In the genomic region with DNA sequence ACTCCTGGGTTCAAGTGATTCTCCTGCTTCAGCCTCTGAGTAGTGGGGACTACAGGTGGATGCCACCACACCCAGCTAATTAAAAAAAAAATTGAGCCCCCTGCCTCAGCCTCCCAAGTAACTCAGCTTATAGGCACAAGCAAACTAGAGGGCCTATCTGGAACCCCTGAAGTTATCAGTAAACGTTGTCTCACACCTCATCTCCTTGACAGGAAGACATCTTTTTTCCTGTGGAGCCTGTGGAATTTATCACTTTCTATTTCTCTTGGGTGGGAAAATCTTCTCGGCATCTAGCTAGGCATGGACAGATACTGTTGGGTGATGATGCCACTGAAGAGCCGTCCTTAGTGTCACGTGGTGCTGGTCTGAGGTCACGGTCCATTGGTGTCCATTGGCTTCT, we compare ENCODE assay signal across 25 cellular contexts.
"Had no signal": no experiment of that assay in that cellular context is flagged by ENCODE, and none has a peak within 500 bp of the region (broad histone marks: within the 10 kb centered on the region; RNA-seq: fewer than 3 reads in every experiment).

No MANE protein-coding gene starts in this region.

- H3K27ac ChIP-seq: colonic mucosa, foreskin keratinocyte, gastroesophageal sphincter, heart left ventricle, hepatocyte, right atrium auricular region, sigmoid colon, thoracic aorta, transverse colon, upper lobe of right lung, uterus had no signal

- H3K4me3 ChIP-seq: colonic mucosa, esophagus muscularis mucosa, gastroesophageal sphincter, heart left ventricle, hepatocyte, lung, prostate gland, right atrium auricular region, sigmoid colon, thoracic aorta, transverse colon, upper lobe of right lung, uterus had no signal

- H3K36me3 ChIP-seq: colonic mucosa, esophagus muscularis mucosa, gastroesophageal sphincter, prostate gland, right atrium auricular region, sigmoid colon, upper lobe of right lung, uterus had no signal

- H3K4me1 ChIP-seq: colonic mucosa, uterus had no signal

- H3K36me3 Mint-ChIP-seq: naive thymus-derived CD8-positive, alpha-beta T cell; stimulated activated naive B cell treated with anti-CD40 and anti-IgM and Interleukin-4, amounts not matched to agents 10 μg/mL and 1 μg/mL and 100 μg/mL, for 72 hours had no signal

- H3K9me3 ChIP-seq: colonic mucosa, esophagus muscularis mucosa, gastroesophageal sphincter, heart left ventricle, prostate gland, right atrium auricular region, sigmoid colon, thoracic aorta, transverse colon, upper lobe of right lung, uterus had no signal

- H2AFZ ChIP-seq: hepatocyte had no signal

- H3K9me3 Mint-ChIP-seq: dendritic cell treated with granulocyte-macrophage colony-stimulating factor and Interleukin-4, amounts not matched to agents 40 ng/mL and 50 ng/mL, for 4 days; naive thymus-derived CD8-positive, alpha-beta T cell; stimulated activated naive B cell treated with anti-CD40 and anti-IgM and Interleukin-4, amounts not matched to agents 10 μg/mL and 1 μg/mL and 100 μg/mL, for 72 hours; stimulated activated naive CD8-positive, alpha-beta T cell treated with anti-CD3 and anti-CD28 coated beads, Interleukin-15, Interleukin-2, amounts not matched to agents 100 ng/mL and 50 ng/mL, for 24 hours had no signal

- ATAC-seq: foreskin keratinocyte; gastroesophageal sphincter; heart left ventricle; left lobe of liver; naive thymus-derived CD8-positive, alpha-beta T cell; stimulated activated naive B cell treated with anti-CD40 and anti-IgM and Interleukin-4, amounts not matched to agents 10 μg/mL and 1 μg/mL and 100 μg/mL, for 72 hours had no signal

- DNase-seq: colonic mucosa; effector CD8-positive, alpha-beta T cell; foreskin keratinocyte; heart left ventricle; kidney; mesenchymal stem cell; naive thymus-derived CD8-positive, alpha-beta T cell; nephron progenitor cell; nucleus accumbens; sigmoid colon; stimulated activated CD4-positive, alpha-beta T cell treated with anti-CD3 and anti-CD28 coated beads, Interleukin-2, amount 100 ng/mL, for 48 hours; stimulated activated naive B cell treated with anti-CD40 and anti-IgM and Interleukin-4, amounts not matched to agents 10 μg/mL and 1 μg/mL and 100 μg/mL, for 72 hours; transverse colon; upper lobe of right lung; uterus had no signal

- H3K4me2 ChIP-seq: hepatocyte had no signal

- H3K27me3 ChIP-seq: colonic mucosa, esophagus muscularis mucosa, foreskin keratinocyte, gastroesophageal sphincter, heart left ventricle, hepatocyte, right atrium auricular region, sigmoid colon, transverse colon, upper lobe of right lung, uterus had no signal

- H3K4me3 Mint-ChIP-seq: dendritic cell treated with granulocyte-macrophage colony-stimulating factor and Interleukin-4, amounts not matched to agents 40 ng/mL and 50 ng/mL, for 4 days; naive thymus-derived CD8-positive, alpha-beta T cell; stimulated activated naive B cell treated with anti-CD40 and anti-IgM and Interleukin-4, amounts not matched to agents 10 μg/mL and 1 μg/mL and 100 μg/mL, for 72 hours; stimulated activated naive CD8-positive, alpha-beta T cell treated with anti-CD3 and anti-CD28 coated beads, Interleukin-15, Interleukin-2, amounts not matched to agents 100 ng/mL and 50 ng/mL, for 24 hours had no signal

- H3K27ac Mint-ChIP-seq: dendritic cell treated with granulocyte-macrophage colony-stimulating factor and Interleukin-4, amounts not matched to agents 40 ng/mL and 50 ng/mL, for 4 days; naive thymus-derived CD8-positive, alpha-beta T cell; stimulated activated naive B cell treated with anti-CD40 and anti-IgM and Interleukin-4, amounts not matched to agents 10 μg/mL and 1 μg/mL and 100 μg/mL, for 72 hours; stimulated activated naive CD8-positive, alpha-beta T cell treated with anti-CD3 and anti-CD28 coated beads, Interleukin-15, Interleukin-2, amounts not matched to agents 100 ng/mL and 50 ng/mL, for 24 hours had no signal
